1 cellular context compared by ENCODE assay signal in the genomic region with DNA sequence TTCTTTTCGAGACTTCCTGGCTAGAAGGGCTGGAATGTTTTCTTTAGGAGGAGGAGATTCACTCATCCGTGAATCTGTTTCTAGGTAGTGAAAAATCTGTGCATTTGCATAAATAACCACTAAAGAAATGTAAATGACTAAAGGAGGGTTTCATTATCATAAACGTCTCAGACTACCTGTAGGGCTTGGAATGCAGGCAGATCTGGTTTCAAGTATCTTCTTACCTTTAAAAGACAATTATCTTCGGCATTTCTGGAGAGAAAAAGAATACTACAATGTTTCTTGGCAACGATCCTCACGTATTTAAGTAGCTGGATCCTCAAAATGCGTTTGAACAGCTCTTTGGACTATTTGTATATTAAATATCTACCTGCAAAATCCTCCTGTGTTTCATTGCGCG.
A peak's percentile ranks its signal among the peaks of the same experiment; 100 is the strongest.
TF ChIP-seq lines count a peak whose summit lies in the region.

No MANE protein-coding gene starts in this region.

TF ChIP-seq in H1, 55 proteins besides CTCF, POLR2A, EP300 and RAD21:
- TF ChIP-seq TEAD4 (IDR thresholded peaks at IDR 0.05; ENCODE audit: low read depth, low read length) (peak; percentile 94), HDAC2 (IDR thresholded peaks at IDR 0.05; ENCODE audit: borderline replicate concordance in 1 of 2, low read depth in 2 of 2, low read length in 2 of 2) (peak in 1 of 2 experiments; percentile 92; a peak in 2 of 4 replicates), TAF1 (IDR thresholded peaks at IDR 0.05; ENCODE audit: low read depth, low read length) (no peak), RNF2 (IDR thresholded peaks at IDR 0.05; ENCODE audit: borderline replicate concordance, low read depth, low read length, missing control alignments, poor library complexity, severe bottlenecking) (no peak), E2F6 (IDR thresholded peaks at IDR 0.05) (no peak), CTBP2 (IDR thresholded peaks at IDR 0.05; ENCODE audit: borderline replicate concordance, insufficient read depth, insufficient read length, low read length) (no peak), TBP (IDR thresholded peaks at IDR 0.05; ENCODE audit: low read depth, low read length) (peak; percentile 49; the same call in 1 of the 2 replicates), RBBP5 (IDR thresholded peaks at IDR 0.05; ENCODE audit: borderline replicate concordance, low read depth, low read length) (no peak), CHD2 (IDR thresholded peaks at IDR 0.05; ENCODE audit: low read length) (no peak), EZH2 (IDR thresholded peaks at IDR 0.05; ENCODE audit: low read depth, low read length, severe bottlenecking) (no peak), SIRT6 (IDR thresholded peaks at IDR 0.05; ENCODE audit: low read length) (no peak), SAP30 (IDR thresholded peaks at IDR 0.05; ENCODE audit: insufficient read depth, insufficient replicate concordance, low read length) (no peak), PHF8 (conservative IDR thresholded peaks at IDR 0.05; ENCODE audit: low read depth, low read length) (no peak), JUN (IDR thresholded peaks at IDR 0.05; ENCODE audit: low read depth, low read length) (no peak), YY1 (IDR thresholded peaks at IDR 0.05; ENCODE audit: low read depth, low read length) (no peak), CBX5 (IDR thresholded peaks at IDR 0.05; ENCODE audit: low read depth, low read length) (no peak), SP1 (IDR thresholded peaks at IDR 0.05; ENCODE audit: low read depth, low read length) (peak; percentile 84), POLR2AphosphoS5 (IDR thresholded peaks at IDR 0.05; ENCODE audit: low read depth, low read length) (no peak), ASH2L (IDR thresholded peaks at IDR 0.05; ENCODE audit: low read length) (peak; percentile 65), ATF3 (IDR thresholded peaks at IDR 0.05; ENCODE audit: insufficient read depth, low read depth, low read length) (no peak), RXRA (IDR thresholded peaks at IDR 0.05; ENCODE audit: insufficient read depth, low read depth, low read length) (no peak), SIN3A (conservative IDR thresholded peaks at IDR 0.05 in 1 of 2, IDR thresholded peaks at IDR 0.05 in 1 of 2; ENCODE audit: low read depth in 1 of 2, low read length in 2 of 2) (no peak), NANOG (IDR thresholded peaks at IDR 0.05; ENCODE audit: insufficient read depth, low read depth, low read length, poor library complexity, severe bottlenecking) (no peak), EGR1 (IDR thresholded peaks at IDR 0.05; ENCODE audit: borderline replicate concordance, low read depth, low read length) (no peak), POU5F1 (IDR thresholded peaks at IDR 0.05; ENCODE audit: low read depth, low read length) (peak; percentile 43; the same call in 1 of the 2 replicates), SRF (IDR thresholded peaks at IDR 0.05; ENCODE audit: low read depth, low read length) (no peak), SP2 (IDR thresholded peaks at IDR 0.05; ENCODE audit: low read length) (no peak; the same call in 1 of the 2 replicates), HDAC6 (IDR thresholded peaks at IDR 0.05; ENCODE audit: low read depth, low read length) (no peak), SP4 (IDR thresholded peaks at IDR 0.05; ENCODE audit: low read length) (no peak), CEBPB (IDR thresholded peaks at IDR 0.05; ENCODE audit: low read depth, low read length) (no peak), BRCA1 (IDR thresholded peaks at IDR 0.05; ENCODE audit: low read depth, low read length) (no peak), MAFK (IDR thresholded peaks at IDR 0.05; ENCODE audit: low read depth, low read length) (no peak), GABPA (IDR thresholded peaks at IDR 0.05; ENCODE audit: borderline replicate concordance, insufficient read depth, low read length) (no peak), NRF1 (IDR thresholded peaks at IDR 0.05; ENCODE audit: low read depth, low read length) (no peak), TCF12 (IDR thresholded peaks at IDR 0.05; ENCODE audit: low read depth, low read length) (no peak), USF2 (IDR thresholded peaks at IDR 0.05; ENCODE audit: low read length) (no peak), SUZ12 (IDR thresholded peaks at IDR 0.05; ENCODE audit: low read length) (no peak), SIX5 (IDR thresholded peaks at IDR 0.05; ENCODE audit: low read depth, low read length) (no peak; the same call in 1 of the 2 replicates), JUND (IDR thresholded peaks at IDR 0.05; ENCODE audit: low read length) (no peak), KDM4A (IDR thresholded peaks at IDR 0.05; ENCODE audit: low read depth, low read length, severe bottlenecking) (no peak), ZNF274 (IDR thresholded peaks at IDR 0.05; ENCODE audit: borderline replicate concordance, extremely low read depth, low read length) (no peak), BACH1 (IDR thresholded peaks at IDR 0.05; ENCODE audit: low read length) (0 out of 2 replicates have a peak, but pooled peaks have one; percentile 5), TAF7 (optimal IDR thresholded peaks at IDR 0.05; ENCODE audit: borderline replicate concordance, low read depth, low read length) (no peak), MAX (IDR thresholded peaks at IDR 0.05) (no peak), RFX5 (IDR thresholded peaks at IDR 0.05; ENCODE audit: borderline replicate concordance, low read depth, low read length) (no peak)
- TF ChIP-seq, protein P1, sequence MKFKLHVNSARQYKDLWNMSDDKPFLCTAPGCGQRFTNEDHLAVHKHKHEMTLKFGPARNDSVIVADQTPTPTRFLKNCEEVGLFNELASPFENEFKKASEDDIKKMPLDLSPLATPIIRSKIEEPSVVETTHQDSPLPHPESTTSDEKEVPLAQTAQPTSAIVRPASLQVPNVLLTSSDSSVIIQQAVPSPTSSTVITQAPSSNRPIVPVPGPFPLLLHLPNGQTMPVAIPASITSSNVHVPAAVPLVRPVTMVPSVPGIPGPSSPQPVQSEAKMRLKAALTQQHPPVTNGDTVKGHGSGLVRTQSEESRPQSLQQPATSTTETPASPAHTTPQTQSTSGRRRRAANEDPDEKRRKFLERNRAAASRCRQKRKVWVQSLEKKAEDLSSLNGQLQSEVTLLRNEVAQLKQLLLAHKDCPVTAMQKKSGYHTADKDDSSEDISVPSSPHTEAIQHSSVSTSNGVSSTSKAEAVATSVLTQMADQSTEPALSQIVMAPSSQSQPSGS (IDR thresholded peaks at IDR 0.05; ENCODE audit: low read length): no peak
- TF ChIP-seq, protein P2, sequence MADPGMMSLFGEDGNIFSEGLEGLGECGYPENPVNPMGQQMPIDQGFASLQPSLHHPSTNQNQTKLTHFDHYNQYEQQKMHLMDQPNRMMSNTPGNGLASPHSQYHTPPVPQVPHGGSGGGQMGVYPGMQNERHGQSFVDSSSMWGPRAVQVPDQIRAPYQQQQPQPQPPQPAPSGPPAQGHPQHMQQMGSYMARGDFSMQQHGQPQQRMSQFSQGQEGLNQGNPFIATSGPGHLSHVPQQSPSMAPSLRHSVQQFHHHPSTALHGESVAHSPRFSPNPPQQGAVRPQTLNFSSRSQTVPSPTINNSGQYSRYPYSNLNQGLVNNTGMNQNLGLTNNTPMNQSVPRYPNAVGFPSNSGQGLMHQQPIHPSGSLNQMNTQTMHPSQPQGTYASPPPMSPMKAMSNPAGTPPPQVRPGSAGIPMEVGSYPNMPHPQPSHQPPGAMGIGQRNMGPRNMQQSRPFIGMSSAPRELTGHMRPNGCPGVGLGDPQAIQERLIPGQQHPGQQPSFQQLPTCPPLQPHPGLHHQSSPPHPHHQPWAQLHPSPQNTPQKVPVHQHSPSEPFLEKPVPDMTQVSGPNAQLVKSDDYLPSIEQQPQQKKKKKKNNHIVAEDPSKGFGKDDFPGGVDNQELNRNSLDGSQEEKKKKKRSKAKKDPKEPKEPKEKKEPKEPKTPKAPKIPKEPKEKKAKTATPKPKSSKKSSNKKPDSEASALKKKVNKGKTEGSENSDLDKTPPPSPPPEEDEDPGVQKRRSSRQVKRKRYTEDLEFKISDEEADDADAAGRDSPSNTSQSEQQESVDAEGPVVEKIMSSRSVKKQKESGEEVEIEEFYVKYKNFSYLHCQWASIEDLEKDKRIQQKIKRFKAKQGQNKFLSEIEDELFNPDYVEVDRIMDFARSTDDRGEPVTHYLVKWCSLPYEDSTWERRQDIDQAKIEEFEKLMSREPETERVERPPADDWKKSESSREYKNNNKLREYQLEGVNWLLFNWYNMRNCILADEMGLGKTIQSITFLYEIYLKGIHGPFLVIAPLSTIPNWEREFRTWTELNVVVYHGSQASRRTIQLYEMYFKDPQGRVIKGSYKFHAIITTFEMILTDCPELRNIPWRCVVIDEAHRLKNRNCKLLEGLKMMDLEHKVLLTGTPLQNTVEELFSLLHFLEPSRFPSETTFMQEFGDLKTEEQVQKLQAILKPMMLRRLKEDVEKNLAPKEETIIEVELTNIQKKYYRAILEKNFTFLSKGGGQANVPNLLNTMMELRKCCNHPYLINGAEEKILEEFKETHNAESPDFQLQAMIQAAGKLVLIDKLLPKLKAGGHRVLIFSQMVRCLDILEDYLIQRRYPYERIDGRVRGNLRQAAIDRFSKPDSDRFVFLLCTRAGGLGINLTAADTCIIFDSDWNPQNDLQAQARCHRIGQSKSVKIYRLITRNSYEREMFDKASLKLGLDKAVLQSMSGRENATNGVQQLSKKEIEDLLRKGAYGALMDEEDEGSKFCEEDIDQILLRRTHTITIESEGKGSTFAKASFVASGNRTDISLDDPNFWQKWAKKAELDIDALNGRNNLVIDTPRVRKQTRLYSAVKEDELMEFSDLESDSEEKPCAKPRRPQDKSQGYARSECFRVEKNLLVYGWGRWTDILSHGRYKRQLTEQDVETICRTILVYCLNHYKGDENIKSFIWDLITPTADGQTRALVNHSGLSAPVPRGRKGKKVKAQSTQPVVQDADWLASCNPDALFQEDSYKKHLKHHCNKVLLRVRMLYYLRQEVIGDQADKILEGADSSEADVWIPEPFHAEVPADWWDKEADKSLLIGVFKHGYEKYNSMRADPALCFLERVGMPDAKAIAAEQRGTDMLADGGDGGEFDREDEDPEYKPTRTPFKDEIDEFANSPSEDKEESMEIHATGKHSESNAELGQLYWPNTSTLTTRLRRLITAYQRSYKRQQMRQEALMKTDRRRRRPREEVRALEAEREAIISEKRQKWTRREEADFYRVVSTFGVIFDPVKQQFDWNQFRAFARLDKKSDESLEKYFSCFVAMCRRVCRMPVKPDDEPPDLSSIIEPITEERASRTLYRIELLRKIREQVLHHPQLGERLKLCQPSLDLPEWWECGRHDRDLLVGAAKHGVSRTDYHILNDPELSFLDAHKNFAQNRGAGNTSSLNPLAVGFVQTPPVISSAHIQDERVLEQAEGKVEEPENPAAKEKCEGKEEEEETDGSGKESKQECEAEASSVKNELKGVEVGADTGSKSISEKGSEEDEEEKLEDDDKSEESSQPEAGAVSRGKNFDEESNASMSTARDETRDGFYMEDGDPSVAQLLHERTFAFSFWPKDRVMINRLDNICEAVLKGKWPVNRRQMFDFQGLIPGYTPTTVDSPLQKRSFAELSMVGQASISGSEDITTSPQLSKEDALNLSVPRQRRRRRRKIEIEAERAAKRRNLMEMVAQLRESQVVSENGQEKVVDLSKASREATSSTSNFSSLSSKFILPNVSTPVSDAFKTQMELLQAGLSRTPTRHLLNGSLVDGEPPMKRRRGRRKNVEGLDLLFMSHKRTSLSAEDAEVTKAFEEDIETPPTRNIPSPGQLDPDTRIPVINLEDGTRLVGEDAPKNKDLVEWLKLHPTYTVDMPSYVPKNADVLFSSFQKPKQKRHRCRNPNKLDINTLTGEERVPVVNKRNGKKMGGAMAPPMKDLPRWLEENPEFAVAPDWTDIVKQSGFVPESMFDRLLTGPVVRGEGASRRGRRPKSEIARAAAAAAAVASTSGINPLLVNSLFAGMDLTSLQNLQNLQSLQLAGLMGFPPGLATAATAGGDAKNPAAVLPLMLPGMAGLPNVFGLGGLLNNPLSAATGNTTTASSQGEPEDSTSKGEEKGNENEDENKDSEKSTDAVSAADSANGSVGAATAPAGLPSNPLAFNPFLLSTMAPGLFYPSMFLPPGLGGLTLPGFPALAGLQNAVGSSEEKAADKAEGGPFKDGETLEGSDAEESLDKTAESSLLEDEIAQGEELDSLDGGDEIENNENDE (IDR thresholded peaks at IDR 0.05; ENCODE audit: insufficient replicate concordance, low read length): peak; percentile 85
TF ChIP-seq in H1: peak in this region for 8.
